Comparison of ENCODE assay signal across 14 cellular contexts in genomic region chr6:102015431-102015830, GRCh38.
DNase-seq lines count a peak whose midpoint lies in the region; ATAC-seq and TF ChIP-seq lines count a peak whose summit lies in the region.
"Had no signal": no experiment of that assay in that cellular context is flagged by ENCODE, and none has a peak within 500 bp of the region (broad histone marks: within the 10 kb centered on the region; RNA-seq: fewer than 3 reads in every experiment).

No MANE protein-coding gene starts in this region.

- no peaks in the 10 kb centered on the region for H3F3A ChIP-seq in GM23338 (replicated peaks; ENCODE audit: low read depth)

- no CpG with 5 or more reads among the region's 4 CpGs for WGBS in neuronal stem cell (ENCODE audit: extremely low coverage in 2 of 2, insufficient read length in 2 of 2, insufficient replicate concordance in 1 of 2), 2 donors

- intact Hi-C loops in upper lobe of right lung (cut with DNase I), result no loop called here

- H2AFZ ChIP-seq in GM23338 (no peak overlapping the region), neuronal stem cell (ENCODE audit: low read length) (no peak overlapping the region)

- ATAC-seq in GM23338 (no peak), RWPE2 (ENCODE audit: low read depth) (no peak), upper lobe of right lung (peak; percentile 31), GM19463 (IDR thresholded peaks at IDR 0.05; ENCODE audit: unreplicated experiment) (no peak), esophagus mucosa (no peak)

- no peak overlapping the region for H4K91ac ChIP-seq in neuronal stem cell (ENCODE audit: low read depth, low read length, poor library complexity)

- peaks cover 5% of the 10 kb centered on the region; the same call in 1 of the 3 replicates for H3K4me1 Mint-ChIP-seq in GM23338

- no peak overlapping the region for H2BK12ac ChIP-seq in neuronal stem cell (ENCODE audit: low read length)

- H4K8ac ChIP-seq in neuronal stem cell (ENCODE audit: low read depth, low read length), result no peak overlapping the region

- H3K9me3 ChIP-seq in RWPE2 (ENCODE audit: severe bottlenecking), result no peaks in the 10 kb centered on the region
- H3K9me3 ChIP-seq in neuronal stem cell (replicated peaks in 1 of 2; ENCODE audit: control insufficient read depth in 2 of 2, insufficient read depth in 1 of 2, low read depth in 1 of 2, low read length in 2 of 2), result peaks cover 3 to 5% of the 10 kb centered on the region in 2 donors
- no peaks in the 10 kb centered on the region for H3K9me3 ChIP-seq in upper lobe of right lung
- H3K9me3 ChIP-seq: Caco-2, HAP-1 had no signal

- no peak overlapping the region for H3K23ac ChIP-seq in neuronal stem cell (ENCODE audit: low read depth, low read length, poor library complexity)

- no peak for TF ChIP-seq CTCF in GM23338 (conservative IDR thresholded peaks at IDR 0.05; ENCODE audit: low read depth in 2 of 2)
- TF ChIP-seq CTCF in RWPE2 (IDR thresholded peaks at IDR 0.05; ENCODE audit: poor library complexity, severe bottlenecking), result no peak
- TF ChIP-seq CTCF in upper lobe of right lung (IDR thresholded peaks at IDR 0.05), result no peak

- no peak overlapping the region for H3K27ac ChIP-seq in GM23338 (ENCODE audit: low read depth)
- H3K27ac ChIP-seq in RWPE2 (ENCODE audit: poor library complexity, severe bottlenecking), result no peak overlapping the region
- H3K27ac ChIP-seq in neuronal stem cell (replicated peaks; ENCODE audit: low read length), result no peak overlapping the region
- H3K27ac ChIP-seq in upper lobe of right lung, result no peak overlapping the region

- H3K36me3 ChIP-seq in GM23338 (ENCODE audit: insufficient read depth) (no peaks in the 10 kb centered on the region), RWPE2 (ENCODE audit: low read depth) (no peaks in the 10 kb centered on the region), neuronal stem cell (replicated peaks in 1 of 2; ENCODE audit: control insufficient read depth in 2 of 2, insufficient read depth in 2 of 2, low read length in 2 of 2) (no peaks in the 10 kb centered on the region), upper lobe of right lung (no peaks in the 10 kb centered on the region)
- H3K36me3 ChIP-seq: BE2C, HAP-1 had no signal

- no peak overlapping the region for H2BK120ac ChIP-seq in neuronal stem cell (ENCODE audit: low read depth, low read length)

- no peak for DNase-seq in GM23338 (ENCODE audit: low spot score)
- peak; percentile 15 for DNase-seq in RWPE2 (ENCODE audit: low spot score)
- no peak for DNase-seq in neuronal stem cell (ENCODE audit: low spot score)
- DNase-seq in upper lobe of right lung, result peak; percentile 46
- no peak for DNase-seq in NCI-H2029 (lab: John Stamatoyannopoulos, UW)
- DNase-seq: ACHN; BE2C; C1 segment of cervical spinal cord; CD4-positive, alpha-beta T cell; GOT3 had no signal

- H4K20me1 ChIP-seq in GM23338 (replicated peaks; ENCODE audit: insufficient read depth), result no peaks in the 10 kb centered on the region

- no peaks in the 10 kb centered on the region for H3K79me2 ChIP-seq in GM23338 (replicated peaks; ENCODE audit: insufficient read depth)

- H2AK5ac ChIP-seq in neuronal stem cell (ENCODE audit: low read depth, low read length), result no peak overlapping the region

- H2BK15ac ChIP-seq in neuronal stem cell (ENCODE audit: low read length), result no peak overlapping the region

- H2BK5ac ChIP-seq in neuronal stem cell (ENCODE audit: low read length), result no peak overlapping the region

- H3K36me3 Mint-ChIP-seq in GM23338 (ENCODE audit: low read depth), result no peaks in the 10 kb centered on the region

- no peak overlapping the region for H3K4ac ChIP-seq in neuronal stem cell (ENCODE audit: low read length)

- no peaks in the 10 kb centered on the region for H3K9me2 ChIP-seq in GM23338 (ENCODE audit: insufficient read depth)

- H3K4me2 ChIP-seq in GM23338, result no peak overlapping the region
- no peak overlapping the region for H3K4me2 ChIP-seq in neuronal stem cell (ENCODE audit: insufficient read depth, low read length, poor library complexity, severe bottlenecking)

- H3K27ac Mint-ChIP-seq in GM23338, result peak overlapping the region; percentile 44; the same call in 1 of the 2 replicates
- H3K27ac Mint-ChIP-seq: CD4-positive, alpha-beta T cell had no signal

- no peak overlapping the region for H3K4me3 Mint-ChIP-seq in GM23338
- H3K4me3 Mint-ChIP-seq: CD4-positive, alpha-beta T cell had no signal

- H3K18ac ChIP-seq in neuronal stem cell (ENCODE audit: low read length), result peak overlapping the region; percentile 24

- no peaks in the 10 kb centered on the region for H3K9me3 Mint-ChIP-seq in GM23338

- H3K14ac ChIP-seq in neuronal stem cell (ENCODE audit: low read length), result no peak overlapping the region

- H3K4me3 ChIP-seq in GM23338, result no peak overlapping the region
- no peak overlapping the region for H3K4me3 ChIP-seq in RWPE2 (ENCODE audit: severe bottlenecking)
- H3K4me3 ChIP-seq in neuronal stem cell (ENCODE audit: low read length in 2 of 2), result peak overlapping the region in 1 of 2 donors; percentile 3
- no peak overlapping the region for H3K4me3 ChIP-seq in upper lobe of right lung
- H3K4me3 ChIP-seq: HAP-1 had no signal

- H3K4me1 ChIP-seq in GM23338 (ENCODE audit: insufficient read depth), result no peaks in the 10 kb centered on the region
- H3K4me1 ChIP-seq in RWPE2 (ENCODE audit: insufficient read depth, poor library complexity, severe bottlenecking), result no peaks in the 10 kb centered on the region
- no peaks in the 10 kb centered on the region for H3K4me1 ChIP-seq in neuronal stem cell (ENCODE audit: control insufficient read depth in 2 of 2, insufficient read depth in 1 of 2, low read depth in 1 of 2, low read length in 2 of 2)
- no peaks in the 10 kb centered on the region for H3K4me1 ChIP-seq in upper lobe of right lung
- H3K4me1 ChIP-seq: BE2C, Caco-2, HAP-1 had no signal

- peaks cover 4% of the 10 kb centered on the region for H3K27me3 Mint-ChIP-seq in GM23338 (ENCODE audit: insufficient read depth, low read depth, poor library complexity)
- H3K27me3 Mint-ChIP-seq: CD4-positive, alpha-beta T cell had no signal

- peak overlapping the region; percentile 9 for H3K9ac ChIP-seq in neuronal stem cell (ENCODE audit: low read depth, low read length, poor library complexity)

- H3K27me3 ChIP-seq in GM23338 (ENCODE audit: insufficient read depth) (no peaks in the 10 kb centered on the region), RWPE2 (ENCODE audit: insufficient read depth, poor library complexity, severe bottlenecking) (no peaks in the 10 kb centered on the region), neuronal stem cell (ENCODE audit: control insufficient read depth in 3 of 3, insufficient read depth in 3 of 3, low read depth in 1 of 3, low read length in 3 of 3) (no peaks in the 10 kb centered on the region), upper lobe of right lung (no peaks in the 10 kb centered on the region)
- H3K27me3 ChIP-seq: BE2C had no signal

- peaks cover 2% of the 10 kb centered on the region for H3K79me1 ChIP-seq in neuronal stem cell (ENCODE audit: low read depth, low read length)

TF ChIP-seq in GM23338, 12 proteins besides CTCF, POLR2A, EP300 and RAD21 (continues in another document):
- no peak for TF ChIP-seq ZNF114 (CRISPR knock-in tag; IDR thresholded peaks at IDR 0.05)
- TF ChIP-seq, protein P1, sequence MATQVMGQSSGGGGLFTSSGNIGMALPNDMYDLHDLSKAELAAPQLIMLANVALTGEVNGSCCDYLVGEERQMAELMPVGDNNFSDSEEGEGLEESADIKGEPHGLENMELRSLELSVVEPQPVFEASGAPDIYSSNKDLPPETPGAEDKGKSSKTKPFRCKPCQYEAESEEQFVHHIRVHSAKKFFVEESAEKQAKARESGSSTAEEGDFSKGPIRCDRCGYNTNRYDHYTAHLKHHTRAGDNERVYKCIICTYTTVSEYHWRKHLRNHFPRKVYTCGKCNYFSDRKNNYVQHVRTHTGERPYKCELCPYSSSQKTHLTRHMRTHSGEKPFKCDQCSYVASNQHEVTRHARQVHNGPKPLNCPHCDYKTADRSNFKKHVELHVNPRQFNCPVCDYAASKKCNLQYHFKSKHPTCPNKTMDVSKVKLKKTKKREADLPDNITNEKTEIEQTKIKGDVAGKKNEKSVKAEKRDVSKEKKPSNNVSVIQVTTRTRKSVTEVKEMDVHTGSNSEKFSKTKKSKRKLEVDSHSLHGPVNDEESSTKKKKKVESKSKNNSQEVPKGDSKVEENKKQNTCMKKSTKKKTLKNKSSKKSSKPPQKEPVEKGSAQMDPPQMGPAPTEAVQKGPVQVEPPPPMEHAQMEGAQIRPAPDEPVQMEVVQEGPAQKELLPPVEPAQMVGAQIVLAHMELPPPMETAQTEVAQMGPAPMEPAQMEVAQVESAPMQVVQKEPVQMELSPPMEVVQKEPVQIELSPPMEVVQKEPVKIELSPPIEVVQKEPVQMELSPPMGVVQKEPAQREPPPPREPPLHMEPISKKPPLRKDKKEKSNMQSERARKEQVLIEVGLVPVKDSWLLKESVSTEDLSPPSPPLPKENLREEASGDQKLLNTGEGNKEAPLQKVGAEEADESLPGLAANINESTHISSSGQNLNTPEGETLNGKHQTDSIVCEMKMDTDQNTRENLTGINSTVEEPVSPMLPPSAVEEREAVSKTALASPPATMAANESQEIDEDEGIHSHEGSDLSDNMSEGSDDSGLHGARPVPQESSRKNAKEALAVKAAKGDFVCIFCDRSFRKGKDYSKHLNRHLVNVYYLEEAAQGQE (IDR thresholded peaks at IDR 0.05; ENCODE audit: unreplicated experiment), result no peak
- TF ChIP-seq ZNF331 (CRISPR knock-in tag; IDR thresholded peaks at IDR 0.05; ENCODE audit: low read depth), result no peak
- no peak for TF ChIP-seq POLR2AphosphoS5 (IDR thresholded peaks at IDR 0.05; ENCODE audit: low read depth)
- TF ChIP-seq EZH2 (IDR thresholded peaks at IDR 0.05; ENCODE audit: low read depth, unreplicated experiment), result no peak

Comparison
In these comparisons a context has a peak if more than half of its experiments do, and no peak if none do; other contexts are left out.
1. DNase-seq: peak in RWPE2 (single experiment) and upper lobe of right lung (single experiment); none in GM23338 (single experiment), neuronal stem cell (single experiment) and NCI-H2029 (single experiment).